17 cellular contexts compared by ENCODE assay signal in genomic region chr5:111076076-111076475, GRCh38. TPM values are rescaled to one million over a fixed set of nuclear protein-coding genes. Genes with fewer than 3 reads are reported as not detected.
"Had no signal": no experiment of that assay in that cellular context is flagged by ENCODE, and none has a peak within 500 bp of the region (broad histone marks: within the 10 kb centered on the region; RNA-seq: fewer than 3 reads in every experiment).

No MANE protein-coding gene starts in this region.

- H3K9me3 Mint-ChIP-seq: activated naive CD8-positive, alpha-beta T cell treated with anti-CD3 and anti-CD28 coated beads, Interleukin-2, amount 50 U/mL, for 24 hours; activated T-helper 1 cell treated with anti-CD3 and anti-CD28 coated beads, Interleukin-12 subunit alpha, Interleukin-12 subunit beta, Interleukin-2, Interleukin-4 antibody, amounts not matched to agents 30 ng/mL and 10 ng/mL and 1 ng/mL, durations not matched to agents 14 hours and 24 hours and 36 hours had no signal

- H3K27ac ChIP-seq: colonic mucosa, spleen, testis, upper lobe of right lung, WERI-Rb-1 had no signal

- H3K27me3 ChIP-seq: testis had no signal

- H3K4me3 Mint-ChIP-seq: activated naive CD8-positive, alpha-beta T cell treated with anti-CD3 and anti-CD28 coated beads, Interleukin-2, amount 50 U/mL, for 24 hours; activated T-helper 1 cell treated with anti-CD3 and anti-CD28 coated beads, Interleukin-12 subunit alpha, Interleukin-12 subunit beta, Interleukin-2, Interleukin-4 antibody, amounts not matched to agents 30 ng/mL and 10 ng/mL and 1 ng/mL, durations not matched to agents 14 hours and 24 hours and 36 hours; natural killer cell had no signal

- H3K4me1 ChIP-seq: colonic mucosa, testis had no signal

- DNase-seq: activated CD4-positive, alpha-beta T cell treated with anti-CD3 and anti-CD28 coated beads for 48 hours; activated naive CD4-positive, alpha-beta T cell; activated naive CD8-positive, alpha-beta T cell treated with anti-CD3 and anti-CD28 coated beads, Interleukin-2, amount 50 U/mL, for 24 hours; colonic mucosa; hypothalamus; left cardiac atrium; natural killer cell; right cardiac atrium; spleen; stimulated activated CD4-positive, alpha-beta T cell treated with anti-CD3 and anti-CD28 coated beads, Interleukin-1b, Interleukin-23, amount 100 ng/mL, for 48 hours; stimulated activated naive CD4-positive, alpha-beta T cell; T-helper 1 cell; testis; upper lobe of right lung; WERI-Rb-1 had no signal

- H3K36me3 ChIP-seq: colonic mucosa, spleen, upper lobe of right lung, WERI-Rb-1 had no signal

- H3K4me3 ChIP-seq: colonic mucosa, spleen, testis, upper lobe of right lung had no signal

- H3K27ac Mint-ChIP-seq: activated T-helper 1 cell treated with anti-CD3 and anti-CD28 coated beads, Interleukin-12 subunit alpha, Interleukin-12 subunit beta, Interleukin-2, Interleukin-4 antibody, amounts not matched to agents 30 ng/mL and 10 ng/mL and 1 ng/mL, durations not matched to agents 14 hours and 24 hours and 36 hours; natural killer cell had no signal

- H3K36me3 Mint-ChIP-seq: natural killer cell had no signal

- H3K9me3 ChIP-seq: colonic mucosa, spleen, testis, upper lobe of right lung had no signal

RNA-seq across cellular contexts. Expression of gene TSLP, which starts 4.6 kb away (rescaled TPM):
- total RNA-seq: lung microvascular endothelial cell, natural killer cell had no signal
